Comparison of ENCODE assay signal across 15 cellular contexts in genomic region chrX:43121637-43122036, GRCh38.
DNase-seq lines count a peak whose midpoint lies in the region; ATAC-seq and TF ChIP-seq lines count a peak whose summit lies in the region.
"Had no signal": no experiment of that assay in that cellular context is flagged by ENCODE, and none has a peak within 500 bp of the region (broad histone marks: within the 10 kb centered on the region; RNA-seq: fewer than 3 reads in every experiment).

No MANE protein-coding gene starts in this region.

- H3K9me3 ChIP-seq in naive thymus-derived CD4-positive, alpha-beta T cell (ENCODE audit: control insufficient read depth in 2 of 3, low read length in 3 of 3) = no peaks in the 10 kb centered on the region
- H3K9me3 ChIP-seq: prostate gland had no signal

- no peak overlapping the region for H3K27ac Mint-ChIP-seq in activated CD4-positive, alpha-beta T cell treated with anti-CD3 and anti-CD28 coated beads for 36 hours
- H3K27ac Mint-ChIP-seq in naive thymus-derived CD4-positive, alpha-beta T cell = peak overlapping the region in 1 of 9 donors; percentile 17
- H3K27ac Mint-ChIP-seq: activated CD8-positive, alpha-beta memory T cell treated with anti-CD3 and anti-CD28 coated beads, Interleukin-2, amount 10 ng/mL, durations not matched to agents 7 days and 5 days had no signal

- no peak for TF ChIP-seq CTCF in choroid plexus epithelial cell (conservative IDR thresholded peaks at IDR 0.05; ENCODE audit: low read depth, low read length)
- no peak for TF ChIP-seq CTCF in coronary artery (IDR thresholded peaks at IDR 0.05)

- no peaks in the 10 kb centered on the region for H3K4me1 Mint-ChIP-seq in activated CD4-positive, alpha-beta T cell treated with anti-CD3 and anti-CD28 coated beads for 36 hours
- H3K4me1 Mint-ChIP-seq in naive thymus-derived CD4-positive, alpha-beta T cell = peaks cover 0 to 8% (median 3%) of the 10 kb centered on the region in 7 donors
- H3K4me1 Mint-ChIP-seq: activated CD8-positive, alpha-beta memory T cell treated with anti-CD3 and anti-CD28 coated beads, Interleukin-2, amount 10 ng/mL, durations not matched to agents 7 days and 5 days had no signal

- no peaks in the 10 kb centered on the region for H3K9me3 Mint-ChIP-seq in activated CD4-positive, alpha-beta T cell treated with anti-CD3 and anti-CD28 coated beads for 36 hours (ENCODE audit: low read depth)
- H3K9me3 Mint-ChIP-seq in naive thymus-derived CD4-positive, alpha-beta T cell = no peaks in the 10 kb centered on the region

- peak; percentile 4 for DNase-seq in activated CD4-positive, alpha-beta T cell treated with anti-CD3 and anti-CD28 coated beads for 36 hours
- no peak for DNase-seq in activated CD4-positive, alpha-beta T cell treated with anti-CD3 and anti-CD28 coated beads for 1 hour
- DNase-seq in LoVo (ENCODE audit: low spot score) (peak; percentile 1), choroid plexus epithelial cell (ENCODE audit: low read depth) (peak; percentile 1), coronary artery (ENCODE audit: low spot score) (no peak)
- DNase-seq in naive thymus-derived CD4-positive, alpha-beta T cell = peak in 5 of 9 donors; percentile 1 to 27 (median 15)
- DNase-seq: ACHN; activated CD8-positive, alpha-beta memory T cell treated with anti-CD3 and anti-CD28 coated beads, Interleukin-2, amount 10 ng/mL, durations not matched to agents 7 days and 5 days; activated gamma-delta T cell treated with Interleukin-2 at 50 U/mL for 16 hours; glutamatergic neuron; NCI-H2227 treated with DMSO at 0.1 percent for 48 hours had no signal

- H3K27me3 Mint-ChIP-seq in activated CD4-positive, alpha-beta T cell treated with anti-CD3 and anti-CD28 coated beads for 36 hours = no peaks in the 10 kb centered on the region
- no peaks in the 10 kb centered on the region for H3K27me3 Mint-ChIP-seq in naive thymus-derived CD4-positive, alpha-beta T cell
- H3K27me3 Mint-ChIP-seq: activated CD8-positive, alpha-beta memory T cell treated with anti-CD3 and anti-CD28 coated beads, Interleukin-2, amount 10 ng/mL, durations not matched to agents 7 days and 5 days had no signal

- no peak overlapping the region for H3K4me3 ChIP-seq in choroid plexus epithelial cell (ENCODE audit: low read depth, low read length)
- H3K4me3 ChIP-seq in naive thymus-derived CD4-positive, alpha-beta T cell (ENCODE audit: low read length) = no peak overlapping the region
- no peak overlapping the region for H3K4me3 ChIP-seq in coronary artery
- H3K4me3 ChIP-seq: prostate gland had no signal

- no peak for ATAC-seq in activated CD4-positive, alpha-beta T cell treated with anti-CD3 and anti-CD28 coated beads for 36 hours
- ATAC-seq in naive thymus-derived CD4-positive, alpha-beta T cell = no peak
- no peak for ATAC-seq in HG03280 (IDR thresholded peaks at IDR 0.05; ENCODE audit: unreplicated experiment)
- no peak for ATAC-seq in GM21423 (IDR thresholded peaks at IDR 0.05; ENCODE audit: unreplicated experiment)
- ATAC-seq: activated CD8-positive, alpha-beta memory T cell treated with anti-CD3 and anti-CD28 coated beads, Interleukin-2, amount 10 ng/mL, durations not matched to agents 7 days and 5 days; SK-N-SH treated with all-trans-retinoic acid at 6 μM for 48 hours had no signal

- CTCF ChIA-PET in activated CD4-positive, alpha-beta T cell treated with anti-CD3 and anti-CD28 coated beads for 36 hours (lab: Charles Lee) = no interaction called here
- CTCF ChIA-PET in naive thymus-derived CD4-positive, alpha-beta T cell (lab: Charles Lee) = interaction anchor here (2.5 kb wide), 1 partner anchor 1322 kb away, joined by 9 read pairs; no protein-coding TSS in a partner anchor

- H3K27me3 ChIP-seq in naive thymus-derived CD4-positive, alpha-beta T cell (ENCODE audit: control insufficient read depth in 2 of 2, insufficient read depth in 2 of 2, low read length in 2 of 2) = no peaks in the 10 kb centered on the region

- H3K27ac ChIP-seq in naive thymus-derived CD4-positive, alpha-beta T cell (ENCODE audit: low read depth, low read length) = no peak overlapping the region
- no peak overlapping the region for H3K27ac ChIP-seq in coronary artery
- H3K27ac ChIP-seq: prostate gland had no signal

- intact Hi-C loops in activated CD4-positive, alpha-beta T cell treated with anti-CD3 and anti-CD28 coated beads for 36 hours (cut with DNase I, micrococcal nuclease) = no loop called here
- intact Hi-C loops in naive thymus-derived CD4-positive, alpha-beta T cell (cut with micrococcal nuclease) = loop anchor here in 1 of 2 donors (1.0 kb wide), 2 partner anchors 1323 to 1340 kb away; no protein-coding TSS in a partner anchor

- no peaks in the 10 kb centered on the region for H3K4me1 ChIP-seq in naive thymus-derived CD4-positive, alpha-beta T cell (ENCODE audit: control insufficient read depth in 2 of 2, insufficient read depth in 2 of 2, low read length in 2 of 2)
- H3K4me1 ChIP-seq: prostate gland had no signal

- H3K36me3 ChIP-seq in naive thymus-derived CD4-positive, alpha-beta T cell (ENCODE audit: control insufficient read depth in 2 of 3, insufficient read depth in 3 of 3, low read length in 3 of 3) = no peaks in the 10 kb centered on the region
- H3K36me3 ChIP-seq: prostate gland had no signal

- POLR2A ChIA-PET in activated CD4-positive, alpha-beta T cell treated with anti-CD3 and anti-CD28 coated beads for 36 hours (lab: Charles Lee) = no interaction called here
- POLR2A ChIA-PET in naive thymus-derived CD4-positive, alpha-beta T cell (lab: Charles Lee) = no interaction called here

- no peak overlapping the region for H3K4me3 Mint-ChIP-seq in activated CD4-positive, alpha-beta T cell treated with anti-CD3 and anti-CD28 coated beads for 36 hours
- H3K4me3 Mint-ChIP-seq in naive thymus-derived CD4-positive, alpha-beta T cell = no peak overlapping the region
- H3K4me3 Mint-ChIP-seq: activated CD8-positive, alpha-beta memory T cell treated with anti-CD3 and anti-CD28 coated beads, Interleukin-2, amount 10 ng/mL, durations not matched to agents 7 days and 5 days had no signal

- H3K36me3 Mint-ChIP-seq in activated CD4-positive, alpha-beta T cell treated with anti-CD3 and anti-CD28 coated beads for 36 hours (ENCODE audit: low read depth) = no peaks in the 10 kb centered on the region
- H3K36me3 Mint-ChIP-seq in naive thymus-derived CD4-positive, alpha-beta T cell = no peaks in the 10 kb centered on the region
- H3K36me3 Mint-ChIP-seq: activated CD8-positive, alpha-beta memory T cell treated with anti-CD3 and anti-CD28 coated beads, Interleukin-2, amount 10 ng/mL, durations not matched to agents 7 days and 5 days had no signal

Comparison
In these comparisons a context has a peak if more than half of its experiments do, and no peak if none do; other contexts are left out.
1. DNase-seq: peak in activated CD4-positive, alpha-beta T cell treated with anti-CD3 and anti-CD28 coated beads for 36 hours (single experiment), LoVo (single experiment), choroid plexus epithelial cell (single experiment) and naive thymus-derived CD4-positive, alpha-beta T cell (5 of 9); none in activated CD4-positive, alpha-beta T cell treated with anti-CD3 and anti-CD28 coated beads for 1 hour (single experiment) and coronary artery (single experiment).